Comparison of ENCODE assay signal across 8 cellular contexts in the genomic region with DNA sequence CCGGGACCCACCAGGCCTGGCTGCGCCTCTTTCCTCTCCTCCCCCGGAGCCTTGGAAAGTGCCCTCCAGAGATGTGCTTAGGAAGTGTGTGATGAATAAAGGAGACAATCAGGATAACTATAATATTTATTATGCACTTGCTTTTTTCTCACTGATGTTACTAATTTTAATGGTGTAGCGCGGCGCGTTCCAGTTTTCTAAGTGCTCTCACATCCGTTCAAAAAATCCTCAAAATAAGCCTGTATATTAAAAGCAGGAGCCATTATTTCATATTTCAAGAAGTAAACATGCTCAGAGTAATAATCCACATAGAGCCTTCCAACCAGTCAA. TPM values are rescaled to one million over a fixed set of nuclear protein-coding genes. Genes with fewer than 3 reads are reported as not detected.
DNase-seq lines count a peak whose midpoint lies in the region; ATAC-seq, FAIRE-seq and TF ChIP-seq lines count a peak whose summit lies in the region.

No MANE protein-coding gene starts in this region.

- peak overlapping the region; percentile 94 to 97 for H3K9ac ChIP-seq in kidney (ENCODE audit: low read length in 2 of 2)

- peaks cover 13% of the 10 kb centered on the region for H3K4me1 Mint-ChIP-seq in activated naive CD8-positive, alpha-beta T cell treated with anti-CD3 and anti-CD28 coated beads, Interleukin-2, amount 10 ng/mL, durations not matched to agents 7 days and 5 days

- H3K4me1 ChIP-seq in left ventricle myocardium inferior (peaks cover 44% of the 10 kb centered on the region), kidney (ENCODE audit: control insufficient read depth in 1 of 2, insufficient read depth in 1 of 2, low read depth in 1 of 2, low read length in 2 of 2) (peaks cover 10 to 15% of the 10 kb centered on the region in 2 donors), thymus (ENCODE audit: control insufficient read depth, insufficient read depth, low read length) (peaks cover 9% of the 10 kb centered on the region)

- intact Hi-C loops in left ventricle myocardium inferior (cut with micrococcal nuclease) (no loop called here), left cardiac atrium (cut with DNase I) (loop anchor here in 1 of 2 donors (2.0 to 5.0 kb wide), 2 partner anchors 57 to 72 kb away; a partner anchor contains a TSS), kidney (cut with DNase I) (no loop called here)

- 11% methylated on average over 8 of the region's 8 CpGs for WGBS in thymus

- peak overlapping the region; percentile 84 for H3K27ac Mint-ChIP-seq in activated naive CD8-positive, alpha-beta T cell treated with anti-CD3 and anti-CD28 coated beads, Interleukin-2, amount 10 ng/mL, durations not matched to agents 7 days and 5 days

- no peak for FAIRE-seq in kidney (lab: Jason Lieb, UNC)

- no peak for ATAC-seq in left cardiac atrium
- ATAC-seq in activated naive CD8-positive, alpha-beta T cell treated with anti-CD3 and anti-CD28 coated beads, Interleukin-2, amount 10 ng/mL, durations not matched to agents 7 days and 5 days (ENCODE audit: low read depth): no peak

- DNase-seq in left ventricle myocardium inferior (no peak), left cardiac atrium (no peak), kidney (no peak), GOT3 (lab: John Stamatoyannopoulos, UW) (no peak)
- DNase-seq in activated naive CD8-positive, alpha-beta T cell treated with anti-CD3 and anti-CD28 coated beads, Interleukin-2, amount 10 ng/mL, durations not matched to agents 7 days and 5 days: no peak
- no peak for DNase-seq in NK-92 treated with Interleukin-12 subunit alpha and Interleukin-12 subunit beta, amount 100 ng/mL, for 24 hours (lab: John Stamatoyannopoulos, UW)
- DNase-seq in stimulated activated naive CD4-positive, alpha-beta T cell (lab: John Stamatoyannopoulos, UW): no peak

- H3K27ac ChIP-seq in left ventricle myocardium inferior (replicated peaks) (peak overlapping the region; percentile 99), kidney (ENCODE audit: low read depth in 2 of 2, low read length in 2 of 2) (peak overlapping the region; percentile 99), thymus (ENCODE audit: low read depth) (peak overlapping the region; percentile 93)

- peak overlapping the region; percentile 82 for H3K4me3 Mint-ChIP-seq in activated naive CD8-positive, alpha-beta T cell treated with anti-CD3 and anti-CD28 coated beads, Interleukin-2, amount 10 ng/mL, durations not matched to agents 7 days and 5 days

- no peak for TF ChIP-seq CTCF in left ventricle myocardium inferior (IDR thresholded peaks at IDR 0.05; ENCODE audit: borderline replicate concordance)
- no peak for TF ChIP-seq CTCF in kidney (IDR thresholded peaks at IDR 0.05; ENCODE audit: borderline replicate concordance, extremely low read depth, insufficient read depth)

- POLR2A ChIA-PET in activated naive CD8-positive, alpha-beta T cell treated with anti-CD3 and anti-CD28 coated beads, Interleukin-2, amount 10 ng/mL, durations not matched to agents 7 days and 5 days (lab: Charles Lee): interaction anchor here (0.6 to 2.4 kb wide), 3 partner anchors 28 to 72 kb away, joined by 3 to 13 read pairs (median 4); a partner anchor contains a TSS

- H3K27me3 Mint-ChIP-seq in activated naive CD8-positive, alpha-beta T cell treated with anti-CD3 and anti-CD28 coated beads, Interleukin-2, amount 10 ng/mL, durations not matched to agents 7 days and 5 days: no peaks in the 10 kb centered on the region

- peaks cover 7% of the 10 kb centered on the region for H3K36me3 Mint-ChIP-seq in activated naive CD8-positive, alpha-beta T cell treated with anti-CD3 and anti-CD28 coated beads, Interleukin-2, amount 10 ng/mL, durations not matched to agents 7 days and 5 days

- H3K4me3 ChIP-seq in left ventricle myocardium inferior: peak overlapping the region; percentile 90
- H3K4me3 ChIP-seq in kidney (ENCODE audit: low read length in 2 of 2): peak overlapping the region; percentile 73 to 96
- H3K4me3 ChIP-seq in thymus (ENCODE audit: low read length): peak overlapping the region; percentile 96

- H3K36me3 ChIP-seq in left ventricle myocardium inferior (peaks cover 18% of the 10 kb centered on the region), kidney (ENCODE audit: control insufficient read depth in 1 of 2, insufficient read depth in 2 of 2, low read length in 2 of 2) (no peaks in the 10 kb centered on the region), thymus (ENCODE audit: control insufficient read depth, insufficient read depth) (peaks cover 8% of the 10 kb centered on the region)

- H3K27me3 ChIP-seq in left ventricle myocardium inferior (ENCODE audit: low read depth) (no peaks in the 10 kb centered on the region), thymus (ENCODE audit: control insufficient read depth, insufficient read depth) (no peaks in the 10 kb centered on the region)

- H3K9me3 Mint-ChIP-seq in activated naive CD8-positive, alpha-beta T cell treated with anti-CD3 and anti-CD28 coated beads, Interleukin-2, amount 10 ng/mL, durations not matched to agents 7 days and 5 days: no peaks in the 10 kb centered on the region

- no peaks in the 10 kb centered on the region for H3K9me3 ChIP-seq in left ventricle myocardium inferior (replicated peaks)
- no peaks in the 10 kb centered on the region for H3K9me3 ChIP-seq in kidney (ENCODE audit: control insufficient read depth in 1 of 2, low read length in 2 of 2)
- no peaks in the 10 kb centered on the region for H3K9me3 ChIP-seq in thymus (ENCODE audit: control insufficient read depth)

RNA-seq across cellular contexts. Expression of a gene that starts 0.9 kb away (rescaled TPM):
- total RNA-seq in left ventricle myocardium inferior: 35.2 TPM
- 10 to 100 TPM; 26.5 to 30.0 TPM for total RNA-seq in left cardiac atrium
- 10 to 100 TPM; 60.4 to 61.1 TPM for total RNA-seq in activated naive CD8-positive, alpha-beta T cell treated with anti-CD3 and anti-CD28 coated beads, Interleukin-2, amount 10 ng/mL, durations not matched to agents 7 days and 5 days
- total RNA-seq in kidney: 71.8 TPM
- polyA plus RNA-seq in kidney (ENCODE audit: insufficient read depth, low read depth, low replicate concordance): 48.1 TPM
- polyA plus RNA-seq in thymus: 66.4 TPM

RNA-seq across cellular contexts. Expression of a gene that starts 57.8 kb away (rescaled TPM):
- total RNA-seq in left ventricle myocardium inferior (30.4 TPM), left cardiac atrium (10 to 100 TPM; 25.6 to 35.3 TPM), kidney (47.4 TPM)
- total RNA-seq in activated naive CD8-positive, alpha-beta T cell treated with anti-CD3 and anti-CD28 coated beads, Interleukin-2, amount 10 ng/mL, durations not matched to agents 7 days and 5 days: 10 to 100 TPM; 35.1 to 35.2 TPM
- polyA plus RNA-seq in kidney (ENCODE audit: insufficient read depth, low read depth, low replicate concordance) (34.5 TPM), thymus (74.2 TPM)
